8 cellular contexts compared by ENCODE assay signal in genomic region chr18:58042826-58043362, GRCh38. TPM values are rescaled to one million over a fixed set of nuclear protein-coding genes. Genes with fewer than 3 reads are reported as not detected.
A peak's percentile ranks its signal among the peaks of the same experiment; 100 is the strongest.
DNase-seq lines count a peak whose midpoint lies in the region; ATAC-seq, FAIRE-seq and TF ChIP-seq lines count a peak whose summit lies in the region.

No MANE protein-coding gene starts in this region.

- peak overlapping the region; percentile 86 for H3K9ac ChIP-seq in mesenchymal stem cell (ENCODE audit: low read length)

- no peak overlapping the region for H3K14ac ChIP-seq in mesenchymal stem cell (ENCODE audit: low read length in 2 of 2)

- H2BK12ac ChIP-seq in mesenchymal stem cell (ENCODE audit: low read length in 2 of 2) = no peak overlapping the region

- TF ChIP-seq CTCF in A549 (IDR thresholded peaks at IDR 0.05) = no peak
- no peak for TF ChIP-seq CTCF in HEK293 (tag by site-specific recombination; IDR thresholded peaks at IDR 0.05)
- no peak for TF ChIP-seq CTCF in brain (conservative IDR thresholded peaks at IDR 0.05)

- peaks cover 0 to 3% (median 0%) of the 10 kb centered on the region in 5 experiments for H3K9me3 Mint-ChIP-seq in brain

- TF ChIP-seq EP300 in A549 (IDR thresholded peaks at IDR 0.05) = no peak

- H3K9me3 ChIP-seq in A549 (no peaks in the 10 kb centered on the region), HEK293 (ENCODE audit: control insufficient read depth, insufficient read depth, low read depth, low read length) (no peaks in the 10 kb centered on the region), mesenchymal stem cell (ENCODE audit: control insufficient read depth, low read length) (no peaks in the 10 kb centered on the region)

- peak overlapping the region; percentile 91 to 94 for H3K27ac ChIP-seq in A549
- H3K27ac ChIP-seq in HEK293 (ENCODE audit: extremely low read depth, low read depth, low read length) = no peak overlapping the region
- H3K27ac ChIP-seq in mesenchymal stem cell (ENCODE audit: low read length, poor library complexity, severe bottlenecking) = no peak overlapping the region

- FAIRE-seq in A549 (lab: Jason Lieb, UNC) = no peak

- H3K4me1 ChIP-seq in A549 (peaks cover 17% of the 10 kb centered on the region), HEK293 (ENCODE audit: control insufficient read depth, insufficient read depth, low read length) (peaks cover 17% of the 10 kb centered on the region), mesenchymal stem cell (ENCODE audit: control insufficient read depth, insufficient read depth, low read depth, low read length) (peaks cover 3% of the 10 kb centered on the region)

- ATAC-seq in A549 = no peak
- no peak for ATAC-seq in left lobe of liver
- ATAC-seq in activated CD4-positive, CD25-positive, alpha-beta regulatory T cell treated with anti-CD3 and anti-CD28 coated beads, Interleukin-2, amount 50 U/mL, for 24 hours = no peak

- no peak overlapping the region for H2AFZ ChIP-seq in mesenchymal stem cell (ENCODE audit: low read depth, low read length)

- peak overlapping the region; percentile 39 for H2BK5ac ChIP-seq in mesenchymal stem cell (ENCODE audit: low read depth, low read length, poor library complexity, severe bottlenecking)

- no peak overlapping the region for H3K4ac ChIP-seq in mesenchymal stem cell (ENCODE audit: low read depth in 1 of 2, low read length in 2 of 2)

- POLR2A ChIA-PET in A549 (lab: Yijun Ruan, JAX) = interaction anchor here (1.0 to 1.2 kb wide), 2 partner anchors 79 to 84 kb away, joined by 5 read pairs; no protein-coding TSS in a partner anchor
- POLR2A ChIA-PET in HEK293 (lab: Yijun Ruan, JAX) = interaction anchor here (1.0 to 1.3 kb wide), 3 partner anchors 27 to 140 kb away, joined by 3 read pairs; no protein-coding TSS in a partner anchor

- no peaks in the 10 kb centered on the region for H3K36me3 ChIP-seq in HEK293 (ENCODE audit: control insufficient read depth in 2 of 2, insufficient read depth in 1 of 2, low read length in 2 of 2)
- H3K36me3 ChIP-seq in mesenchymal stem cell (ENCODE audit: control insufficient read depth in 1 of 2, insufficient read depth in 2 of 2, low read depth in 1 of 2, low read length in 2 of 2) = no peaks in the 10 kb centered on the region

- H3K27me3 ChIP-seq in mesenchymal stem cell (ENCODE audit: control insufficient read depth in 1 of 2, insufficient read depth in 1 of 2, low read length in 2 of 2) = peaks cover 0 to 6% of the 10 kb centered on the region in 2 experiments

- no peak overlapping the region for H3K18ac ChIP-seq in mesenchymal stem cell (ENCODE audit: low read depth in 1 of 2, low read length in 2 of 2)

- H3K4me3 ChIP-seq in A549 (peak overlapping the region; percentile 86), HEK293 (ENCODE audit: low read depth, low read length) (peak overlapping the region; percentile 81; the same call in 1 of the 2 replicates), mesenchymal stem cell (ENCODE audit: insufficient read depth in 1 of 2, low read depth in 1 of 2, low read length in 2 of 2) (peak overlapping the region in 1 of 2 experiments; percentile 93)

- H3K23ac ChIP-seq in mesenchymal stem cell (ENCODE audit: low read length in 2 of 2) = no peak overlapping the region

- TF ChIP-seq RAD21 in A549 (conservative IDR thresholded peaks at IDR 0.05 in 1 of 2, IDR thresholded peaks at IDR 0.05 in 1 of 2) = no peak

- H3K36me3 Mint-ChIP-seq in brain = no peaks in the 10 kb centered on the region

- peaks cover 6% of the 10 kb centered on the region for H3K79me1 ChIP-seq in mesenchymal stem cell (replicated peaks; ENCODE audit: low read length, poor library complexity, severe bottlenecking)

- no peak overlapping the region for H2BK15ac ChIP-seq in mesenchymal stem cell (ENCODE audit: low read depth, poor library complexity, severe bottlenecking)

- H3K4me2 ChIP-seq in A549 = peak overlapping the region; percentile 89
- peak overlapping the region; percentile 96 for H3K4me2 ChIP-seq in mesenchymal stem cell (ENCODE audit: low read length, poor library complexity, severe bottlenecking)

- H2BK120ac ChIP-seq in mesenchymal stem cell (ENCODE audit: low read depth, low read length) = no peak overlapping the region

- H4K91ac ChIP-seq in mesenchymal stem cell (ENCODE audit: low read length) = no peak overlapping the region

- H3K4me1 Mint-ChIP-seq in brain = peaks cover 24% of the 10 kb centered on the region

- no peak for TF ChIP-seq POLR2A in A549 (IDR thresholded peaks at IDR 0.05; ENCODE audit: low read length)

- no peak overlapping the region for H4K8ac ChIP-seq in mesenchymal stem cell (ENCODE audit: low read length)

- CTCF ChIA-PET in A549 (lab: Yijun Ruan, JAX) = interaction anchor here (0.9 to 2.9 kb wide), 54 partner anchors 10 to 721 kb away, joined by 3 to 24 read pairs (median 4); no protein-coding TSS in a partner anchor
- CTCF ChIA-PET in HEK293 (lab: Yijun Ruan, JAX) = interaction anchor here (0.6 to 4.1 kb wide), 47 partner anchors 8 to 721 kb away, joined by 3 to 100 read pairs (median 6); no protein-coding TSS in a partner anchor

- DNase-seq in A549 (ENCODE audit: low read depth in 1 of 2, low spot score in 1 of 2) (no peak), mesenchymal stem cell (no peak), GM19238 (ENCODE audit: insufficient read length, low spot score) (no peak), SK-N-DZ (ENCODE audit: low spot score) (no peak), left lobe of liver (ENCODE audit: low spot score) (no peak)

- peak overlapping the region; percentile 91 to 97 (median 93) for H3K27ac Mint-ChIP-seq in brain

- H3K27me3 Mint-ChIP-seq in brain = peaks cover 12% of the 10 kb centered on the region

- 12% methylated on average over 14 of the region's 14 CpGs for WGBS in A549 (ENCODE audit: missing lambda C conversion rate)
- 18% methylated on average over 13 of the region's 14 CpGs for WGBS in mesenchymal stem cell

- H3K4me3 Mint-ChIP-seq in brain = peak overlapping the region; percentile 86 to 93 (median 88)

- H2AK5ac ChIP-seq in mesenchymal stem cell (ENCODE audit: low read length, severe bottlenecking) = no peak overlapping the region

TF ChIP-seq in A549, 52 proteins besides CTCF, POLR2A, EP300 and RAD21:
- TF ChIP-seq HES2 (IDR thresholded peaks at IDR 0.05) (no peak), E2F6 (IDR thresholded peaks at IDR 0.05; ENCODE audit: borderline replicate concordance, low read depth) (no peak), TFCP2L1 (CRISPR knock-in tag; IDR thresholded peaks at IDR 0.05) (no peak), SMC3 (IDR thresholded peaks at IDR 0.05) (no peak), MYC (IDR thresholded peaks at IDR 0.05; ENCODE audit: borderline replicate concordance, low read length) (no peak), MAX (IDR thresholded peaks at IDR 0.05) (no peak)

TF ChIP-seq in HEK293, 187 proteins besides CTCF, POLR2A, EP300 and RAD21:
- TF ChIP-seq ZNF658 (tag by site-specific recombination; IDR thresholded peaks at IDR 0.05) (no peak), ZNF777 (tag by site-specific recombination; IDR thresholded peaks at IDR 0.05; ENCODE audit: borderline replicate concordance) (0 out of 2 replicates have a peak, but pooled peaks have one; percentile 15), REPIN1 (tag by site-specific recombination; IDR thresholded peaks at IDR 0.05; ENCODE audit: low read depth) (no peak), ZNF692 (tag by site-specific recombination; IDR thresholded peaks at IDR 0.05) (no peak), PRDM10 (tag by site-specific recombination; IDR thresholded peaks at IDR 0.05) (peak; percentile 61)

RNA-seq across cellular contexts. Expression of gene NEDD4L, which starts 1.1 kb away (rescaled TPM):
- 36.5 TPM in 2 replicates for polyA plus RNA-seq in A549 (2011; rRNA removed)
- 24.0 and 26.7 TPM in 2 replicates for polyA plus RNA-seq in A549 (2012; cell fraction: cytosol; rRNA removed)
- polyA plus RNA-seq in A549 (2012; cell fraction: nucleus; rRNA removed) = 36.6 and 42.2 TPM in 2 replicates
- 18.0 to 22.6 TPM (median 21.7 TPM) in 3 replicates for polyA plus RNA-seq in A549 (2017; fragmentation: RNase III; extraction: RNeasy Plus Mini Kit Qiagen cat#74134 plus additional on column Dnase treatment)
- polyA minus RNA-seq in A549 (2011; rRNA and poly(A)+ RNA removed) = 42.8 and 47.3 TPM in 2 replicates
- 38.5 TPM for polyA plus RNA-seq in brain (ENCODE audit: insufficient read depth, low read depth, low replicate concordance)
- polyA plus RNA-seq in mesenchymal stem cell (2013, experiment 1 of 2) = 9.4 TPM
- 12.5 TPM for polyA plus RNA-seq in mesenchymal stem cell (2013, experiment 2 of 2)
- 20.6 and 22.1 TPM in 2 replicates for polyA plus RNA-seq in SK-N-DZ (2014; cell fraction: cytosol; rRNA removed)
- polyA plus RNA-seq in SK-N-DZ (2014; cell fraction: nucleus; rRNA removed) = 22.9 and 33.6 TPM in 2 replicates
- 22.3 TPM for total RNA-seq in left lobe of liver

Comparison
In these comparisons a context has a peak if more than half of its experiments do, and no peak if none do; other contexts are left out.
1. H3K27ac ChIP-seq: peak in A549 (2 of 2); none in HEK293 (single experiment) and mesenchymal stem cell (single experiment).